In the genomic region with DNA sequence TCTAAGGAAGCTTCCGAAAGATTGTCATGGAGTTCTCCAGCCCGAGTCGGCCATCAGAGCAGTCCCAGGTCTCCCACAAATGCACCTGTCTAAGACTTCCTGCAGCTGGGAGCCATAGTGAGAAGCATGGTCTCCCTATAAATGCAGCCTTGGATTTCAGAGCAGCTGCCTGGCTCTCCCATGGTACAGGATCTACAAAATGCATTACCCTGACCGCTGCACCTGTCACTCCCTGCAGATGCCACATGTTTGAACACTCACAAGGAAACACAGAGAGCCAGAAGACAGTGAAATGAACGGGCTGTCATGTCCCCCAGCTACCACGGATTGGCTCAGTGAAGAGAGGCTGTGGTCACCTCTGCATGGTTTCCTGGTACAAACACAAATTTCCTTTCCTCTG, we compare ENCODE assay signal across 26 cellular contexts.
"Had no signal": no experiment of that assay in that cellular context is flagged by ENCODE, and none has a peak within 500 bp of the region (broad histone marks: within the 10 kb centered on the region; RNA-seq: fewer than 3 reads in every experiment).

No MANE protein-coding gene starts in this region.

- H3K36me3 ChIP-seq: adrenal gland, esophagus squamous epithelium, gastrocnemius medialis, left ventricle myocardium inferior, neural progenitor cell, thoracic aorta, vagina had no signal

- H3K4me1 ChIP-seq: adrenal gland, esophagus squamous epithelium, gastrocnemius medialis, left ventricle myocardium inferior, vagina had no signal

- H3K4me1 Mint-ChIP-seq: central memory CD8-positive, alpha-beta T cell; naive thymus-derived CD8-positive, alpha-beta T cell had no signal

- H3K27ac ChIP-seq: adrenal gland, coronary artery, esophagus squamous epithelium, gastrocnemius medialis, left ventricle myocardium inferior, neural progenitor cell, thoracic aorta, vagina had no signal

- DNase-seq: activated CD4-positive, alpha-beta T cell treated with anti-CD3 and anti-CD28 coated beads for 4 hours; activated CD4-positive, alpha-beta T cell treated with anti-CD3 and anti-CD28 coated beads, Interleukin-2, amount 50 U/mL, for 48 hours; activated CD4-positive, CD25-positive, alpha-beta regulatory T cell; activated CD8-positive, alpha-beta memory T cell treated with anti-CD3 and anti-CD28 coated beads, Interleukin-2, amount 50 U/mL, for 48 hours; activated naive CD4-positive, alpha-beta T cell; activated T-cell treated with anti-CD3 and anti-CD28 coated beads, Interleukin-2, amount 50 U/mL, for 4 hours; adrenal gland; endodermal cell; esophagus squamous epithelium; gastrocnemius medialis; hippocampal formation; left ventricle myocardium inferior; naive thymus-derived CD8-positive, alpha-beta T cell; posterior cingulate gyrus; stimulated activated CD4-positive, alpha-beta T cell treated with anti-CD3 and anti-CD28 coated beads, Interleukin-15, amount 100 ng/mL, for 24 hours; stimulated activated naive CD4-positive, alpha-beta T cell treated with Interleukin-2 at 50 U/mL for 16 hours had no signal

- H3K27me3 Mint-ChIP-seq: central memory CD8-positive, alpha-beta T cell; type B pancreatic cell had no signal

- H3K9me3 Mint-ChIP-seq: activated T-helper 2 cell treated with anti-CD3 and anti-CD28 coated beads, Interferon-gamma antibody, Interleukin-2, Interleukin-4, amounts not matched to agents 10 μg/mL and 5 μg/mL and 100 μg/mL, durations not matched to agents 14 hours and 24 hours and 36 hours; neural progenitor cell; type B pancreatic cell had no signal

- H3K36me3 Mint-ChIP-seq: activated naive CD8-positive, alpha-beta T cell; naive thymus-derived CD8-positive, alpha-beta T cell; neural progenitor cell; type B pancreatic cell had no signal

- H3K27me3 ChIP-seq: adrenal gland, esophagus squamous epithelium, gastrocnemius medialis, neural progenitor cell, vagina had no signal

- H3K4me3 Mint-ChIP-seq: activated naive CD8-positive, alpha-beta T cell; activated T-cell treated with anti-CD3 and anti-CD28 coated beads, Interleukin-2, amount 50 U/mL, for 4 hours; central memory CD8-positive, alpha-beta T cell; endodermal cell; naive thymus-derived CD8-positive, alpha-beta T cell; neural progenitor cell; type B pancreatic cell had no signal

- H3K9me3 ChIP-seq: adrenal gland, esophagus squamous epithelium, gastrocnemius medialis, left ventricle myocardium inferior, thoracic aorta, vagina had no signal

- H3K4me3 ChIP-seq: adrenal gland, coronary artery, esophagus squamous epithelium, gastrocnemius medialis, left ventricle myocardium inferior, neural progenitor cell, smooth muscle cell, thoracic aorta, vagina had no signal

- ATAC-seq: activated T-cell treated with anti-CD3 and anti-CD28 coated beads, Interleukin-2, amount 50 U/mL, for 4 hours; gastrocnemius medialis; naive thymus-derived CD8-positive, alpha-beta T cell; sciatic nerve had no signal

- H3K27ac Mint-ChIP-seq: activated naive CD8-positive, alpha-beta T cell; activated T-helper 2 cell treated with anti-CD3 and anti-CD28 coated beads, Interferon-gamma antibody, Interleukin-2, Interleukin-4, amounts not matched to agents 10 μg/mL and 5 μg/mL and 100 μg/mL, durations not matched to agents 14 hours and 24 hours and 36 hours; endodermal cell; naive thymus-derived CD8-positive, alpha-beta T cell; neural progenitor cell; type B pancreatic cell had no signal
